In genomic region chr20:32589256-32589655, GRCh38 we compare ENCODE assay signal across 18 cellular contexts. TPM values are rescaled to one million over a fixed set of nuclear protein-coding genes. Genes with fewer than 3 reads are reported as not detected.
DNase-seq lines count a peak whose midpoint lies in the region; ATAC-seq, FAIRE-seq and TF ChIP-seq lines count a peak whose summit lies in the region.
"Had no signal": no experiment of that assay in that cellular context is flagged by ENCODE, and none has a peak within 500 bp of the region (broad histone marks: within the 10 kb centered on the region; RNA-seq: fewer than 3 reads in every experiment).

No MANE protein-coding gene starts in this region.

- H3K9ac ChIP-seq in IMR-90 (ENCODE audit: low read depth, low read length), result no peak overlapping the region
- H3K9ac ChIP-seq in GM12878 (ENCODE audit: control insufficient read depth, insufficient read depth, low read length), result no peak overlapping the region

- in situ Hi-C loops in IMR-90 (cut with MboI; ENCODE audit: low sequenced_read_pairs) (no loop called here), GM12878 (cut with MboI) (no loop called here)

- H4K8ac ChIP-seq in IMR-90 (ENCODE audit: low read depth in 2 of 2, low read length in 2 of 2), result peak overlapping the region; percentile 32 to 33; a peak in 2 of 4 replicates

- CTCF ChIA-PET in IMR-90 (lab: Yijun Ruan, JAX) (no interaction called here), GM12878 (lab: Yijun Ruan, JAX) (no interaction called here)

- H3K4me3 Mint-ChIP-seq in neural crest cell, result peak overlapping the region; percentile 29
- H3K4me3 Mint-ChIP-seq: CD4-positive, alpha-beta memory T cell; stimulated activated naive B cell treated with anti-CD40 and anti-IgM and Interleukin-4, amounts not matched to agents 10 μg/mL and 1 μg/mL and 100 μg/mL, for 72 hours; T-cell had no signal

- FAIRE-seq in GM12878 (lab: Jason Lieb, UNC), result no peak
- FAIRE-seq: GM12892, H1 had no signal

- H3K9me3 Mint-ChIP-seq in neural crest cell, result no peaks in the 10 kb centered on the region
- H3K9me3 Mint-ChIP-seq: stimulated activated naive B cell treated with anti-CD40 and anti-IgM and Interleukin-4, amounts not matched to agents 10 μg/mL and 1 μg/mL and 100 μg/mL, for 72 hours; T-cell had no signal

- no peak for TF ChIP-seq RAD21 in IMR-90 (IDR thresholded peaks at IDR 0.05; ENCODE audit: low read length)
- TF ChIP-seq RAD21 in GM12878 (IDR thresholded peaks at IDR 0.05; ENCODE audit: insufficient read depth, low read depth, low read length), result no peak

- H2AK5ac ChIP-seq in IMR-90 (ENCODE audit: low read depth, low read length), result no peak overlapping the region; the same call in 1 of the 2 replicates

- no peaks in the 10 kb centered on the region for H3K36me3 Mint-ChIP-seq in neural crest cell (ENCODE audit: low read depth)
- H3K36me3 Mint-ChIP-seq: stimulated activated naive B cell treated with anti-CD40 and anti-IgM and Interleukin-4, amounts not matched to agents 10 μg/mL and 1 μg/mL and 100 μg/mL, for 72 hours; T-cell had no signal

- POLR2A ChIA-PET in IMR-90 (lab: Charles Lee; ENCODE audit: unreplicated experiment) (no interaction called here), GM12878 (lab: Charles Lee) (interaction anchor here (1.8 kb wide), 1 partner anchor 9 kb away, joined by 5 read pairs; no protein-coding TSS in a partner anchor)

- TF ChIP-seq CTCF in IMR-90 (conservative IDR thresholded peaks at IDR 0.05; ENCODE audit: low read depth, low read length) (no peak), GM12878 (IDR thresholded peaks at IDR 0.05 in 2 of 3, conservative IDR thresholded peaks at IDR 0.05 in 1 of 3; ENCODE audit: control insufficient read depth in 2 of 3, extremely low read depth in 1 of 3, insufficient read depth in 1 of 3, low read depth in 3 of 3, low read length in 3 of 3) (no peak), neural crest cell (conservative IDR thresholded peaks at IDR 0.05) (no peak)

- peaks cover 5% of the 10 kb centered on the region for H3K4me1 Mint-ChIP-seq in neural crest cell

- no peaks in the 10 kb centered on the region; the same call in 1 of the 2 replicates for H4K20me1 ChIP-seq in IMR-90 (ENCODE audit: insufficient read depth, low read length)
- H4K20me1 ChIP-seq in GM12878 (ENCODE audit: control insufficient read depth, insufficient read depth), result no peaks in the 10 kb centered on the region

- RAD21 ChIA-PET in GM12878 (lab: Charles Lee; ENCODE audit: unreplicated experiment), result interaction anchor here (1.2 kb wide), 1 partner anchor 63 kb away, joined by 4 read pairs; no protein-coding TSS in a partner anchor

- no peak overlapping the region for H3K56ac ChIP-seq in IMR-90 (ENCODE audit: extremely low read depth, insufficient read depth, low read length)

- intact Hi-C loops in IMR-90 (cut with micrococcal nuclease), result no loop called here
- intact Hi-C loops in GM12878 (cut with micrococcal nuclease; ENCODE audit: unreplicated experiment), result no loop called here
- intact Hi-C loops in left ventricle myocardium superior (cut with micrococcal nuclease), result no loop called here

- dilution Hi-C loops in IMR-90 (cut with HindIII; ENCODE audit: low sequenced_read_pairs, unreplicated experiment), result no loop called here

- TF ChIP-seq POLR2A in IMR-90 (IDR thresholded peaks at IDR 0.05; ENCODE audit: low read depth, low read length), result no peak
- no peak for TF ChIP-seq POLR2A in GM12878 (IDR thresholded peaks at IDR 0.05; ENCODE audit: low read depth, low read length)

- 57% methylated on average over 4 of the region's 5 CpGs; no CpG with 5 or more reads in 1 of the 2 experiments for WGBS in IMR-90 (ENCODE audit: extremely low coverage in 2 of 2, insufficient read length in 1 of 2), 2 experiments
- WGBS in GM12878 (ENCODE audit: insufficient coverage, insufficient replicate concordance, low lambda C conversion rate, missing lambda C conversion rate), result 53% methylated on average over 5 of the region's 5 CpGs

- H3K27me3 Mint-ChIP-seq in neural crest cell (ENCODE audit: low read depth), result peaks cover 30% of the 10 kb centered on the region
- H3K27me3 Mint-ChIP-seq: CD4-positive, alpha-beta memory T cell had no signal

- TF ChIP-seq EP300 in GM12878 (IDR thresholded peaks at IDR 0.05; ENCODE audit: borderline replicate concordance in 1 of 2, control insufficient read depth in 1 of 2, low read depth in 2 of 2, low read length in 2 of 2), result no peak

- peak overlapping the region; percentile 55; the same call in 1 of the 2 replicates for H2BK120ac ChIP-seq in IMR-90 (ENCODE audit: low read depth, low read length)

- no peak overlapping the region for H3K27ac ChIP-seq in IMR-90 (ENCODE audit: insufficient read depth, low read length)
- no peak overlapping the region for H3K27ac ChIP-seq in GM12878 (ENCODE audit: control insufficient read depth, insufficient read depth)
- H3K27ac ChIP-seq: left ventricle myocardium inferior, Peyer's patch, transverse colon had no signal

- SMC1A ChIA-PET in GM12878 (lab: Charles Lee; ENCODE audit: uncharacterized antibody, unreplicated experiment), result no interaction called here

- H3K4me1 ChIP-seq in IMR-90 (ENCODE audit: control insufficient read depth, insufficient read depth, low read length) (peaks cover 5% of the 10 kb centered on the region; the same call in 1 of the 2 replicates), GM12878 (ENCODE audit: control insufficient read depth, insufficient read depth, low read length) (peaks cover 18% of the 10 kb centered on the region)

- peaks cover 3% of the 10 kb centered on the region for H3K79me2 ChIP-seq in GM12878 (ENCODE audit: control insufficient read depth, insufficient read depth, low read length)

- H3K9me3 ChIP-seq in IMR-90 (ENCODE audit: control insufficient read depth, insufficient read depth, low read length), result no peaks in the 10 kb centered on the region
- H3K9me3 ChIP-seq in GM12878 (replicated peaks; ENCODE audit: control insufficient read depth, insufficient read depth, low read length), result no peaks in the 10 kb centered on the region
- H3K9me3 ChIP-seq: left ventricle myocardium inferior, Peyer's patch, transverse colon had no signal

- no peak overlapping the region for H3K27ac Mint-ChIP-seq in neural crest cell (ENCODE audit: unreplicated experiment)
- H3K27ac Mint-ChIP-seq: CD4-positive, alpha-beta memory T cell; stimulated activated naive B cell treated with anti-CD40 and anti-IgM and Interleukin-4, amounts not matched to agents 10 μg/mL and 1 μg/mL and 100 μg/mL, for 72 hours; T-cell had no signal

- no peak overlapping the region for H4K5ac ChIP-seq in IMR-90 (ENCODE audit: low read depth, low read length)

- no TSS peak for BruUV-seq in IMR-90 (replicated peaks; lab: Mats Ljungman, UMichigan)
- BruUV-seq in GM12878 (replicated peaks; lab: Mats Ljungman, UMichigan), result no TSS peak

- DNase-seq in Daoy (ENCODE audit: low read depth) (peak; percentile 60), IMR-90 (peak; percentile 36), GM12878 (ENCODE audit: low read depth, low spot score) (no peak), neural crest cell (ENCODE audit: low read depth, low spot score) (no peak), GF-D8 (lab: John Stamatoyannopoulos, UW) (no peak), left ventricle myocardium superior (no peak), SKM-1 treated with dmso at 0.1 percent for 144 hours (lab: John Stamatoyannopoulos, UW; ENCODE audit: unreplicated experiment) (no peak)
- DNase-seq: activated effector memory CD4-positive, alpha-beta T cell treated with anti-CD3 and anti-CD28 coated beads, Interleukin-2, amount 50 U/mL, for 16 hours; CD4-positive, alpha-beta memory T cell; foreskin melanocyte; left ventricle myocardium inferior; NCI-H1048; Peyer's patch; stimulated activated naive B cell treated with anti-CD40 and anti-IgM and Interleukin-4, amounts not matched to agents 10 μg/mL and 1 μg/mL and 100 μg/mL, for 72 hours; T-cell; transverse colon had no signal

- H2AFZ ChIP-seq in IMR-90 (replicated peaks; ENCODE audit: low read length, poor library complexity) (peak overlapping the region; percentile 79), GM12878 (ENCODE audit: control insufficient read depth, low read depth, low read length) (no peak overlapping the region)

- peak overlapping the region; percentile 43 for H4K91ac ChIP-seq in IMR-90 (ENCODE audit: insufficient read depth, low read depth, low read length)

- H3K4me2 ChIP-seq in IMR-90 (ENCODE audit: low read depth, low read length) (no peak overlapping the region), GM12878 (ENCODE audit: control insufficient read depth, insufficient read depth) (no peak overlapping the region)

- peak overlapping the region; percentile 57 for H2AK9ac ChIP-seq in IMR-90 (replicated peaks; ENCODE audit: low read depth, low read length, poor library complexity)

- peaks cover 10% of the 10 kb centered on the region; the same call in 1 of the 2 replicates for H3K9me1 ChIP-seq in IMR-90 (ENCODE audit: insufficient read depth, low read length)

- no peak overlapping the region for H3K4me3 ChIP-seq in IMR-90 (ENCODE audit: insufficient read depth, low read depth, low read length)
- no peak overlapping the region for H3K4me3 ChIP-seq in GM12878
- H3K4me3 ChIP-seq: left ventricle myocardium inferior, Peyer's patch, transverse colon had no signal

- peak overlapping the region; percentile 67 for H3K4ac ChIP-seq in IMR-90 (ENCODE audit: low read depth, low read length)

- ATAC-seq in IMR-90 (ENCODE audit: low read depth) (peak; percentile 27; the same call in 1 of the 2 replicates), GM12878 (no peak), left ventricle myocardium superior (no peak)
- ATAC-seq: stimulated activated naive B cell treated with anti-CD40 and anti-IgM and Interleukin-4, amounts not matched to agents 10 μg/mL and 1 μg/mL and 100 μg/mL, for 72 hours; T-cell had no signal

- H3K14ac ChIP-seq in IMR-90 (replicated peaks; ENCODE audit: low read depth, low read length), result peak overlapping the region; percentile 71; the same call in 1 of the 2 replicates

- H3K36me3 ChIP-seq in IMR-90 (ENCODE audit: control insufficient read depth, insufficient read depth, low read length) (no peaks in the 10 kb centered on the region), GM12878 (ENCODE audit: control insufficient read depth in 2 of 2, insufficient read depth in 2 of 2, low read length in 1 of 2) (no peaks in the 10 kb centered on the region)
- H3K36me3 ChIP-seq: left ventricle myocardium inferior, Peyer's patch, transverse colon had no signal

- no peak overlapping the region; the same call in 2 of the 3 replicates for H2BK15ac ChIP-seq in IMR-90 (ENCODE audit: low read depth, low read length)

- H3K79me1 ChIP-seq in IMR-90 (ENCODE audit: low read depth in 1 of 2, low read length in 2 of 2), result no peaks in the 10 kb centered on the region

- H2BK20ac ChIP-seq in IMR-90 (ENCODE audit: low read depth, low read length), result no peak overlapping the region

- H3K18ac ChIP-seq in IMR-90 (ENCODE audit: low read depth, low read length), result no peak overlapping the region

- no peak overlapping the region; the same call in 1 of the 2 replicates for H3K23ac ChIP-seq in IMR-90 (ENCODE audit: low read depth, low read length)

- H3K27me3 ChIP-seq in IMR-90 (ENCODE audit: control insufficient read depth, insufficient read depth, low read length) (peaks cover 28% of the 10 kb centered on the region), GM12878 (replicated peaks in 1 of 2; ENCODE audit: control insufficient read depth in 2 of 2, insufficient read depth in 2 of 2, low read length in 1 of 2) (peaks cover 0 to 2% of the 10 kb centered on the region in 2 experiments; a peak in 1 of 4 replicates)
- H3K27me3 ChIP-seq: Peyer's patch had no signal

- peak overlapping the region; percentile 10 for H2BK5ac ChIP-seq in IMR-90 (ENCODE audit: low read depth, low read length, poor library complexity, severe bottlenecking)

RNA-seq across cellular contexts. Expression of gene NOL4L, which starts 4.1 kb away (rescaled TPM):
- 11.3 and 11.8 TPM in 2 replicates for total RNA-seq in Daoy (2014; rRNA removed; shearing (Covaris generic))
- total RNA-seq in IMR-90 (2012; rRNA removed) (4.7 and 5.6 TPM in 2 replicates), GM12878 (2014; rRNA removed) (8.1 and 9.5 TPM in 2 replicates), GM12878 (2014; rRNA removed; fragmentation: Illumina TruSeq; extraction: Trizol) (6.2 and 6.5 TPM in 2 replicates), GM12878 (2021) (24.0 and 30.0 TPM in 2 replicates), neural crest cell (52.3 and 53.6 TPM in 2 replicates), left ventricle myocardium superior (5.2 TPM)
- polyA plus RNA-seq in IMR-90 (2012; rRNA removed) (13.3 and 16.6 TPM in 2 replicates), GM12878 (2011; rRNA removed) (5.9 and 8.0 TPM in 2 replicates), GM12878 (2014; fragmentation: Illumina TruSeq; extraction: Trizol) (4.0 and 7.9 TPM in 2 replicates), GM12878 (2014; fragmentation: Nextera tagmentation; extraction: Ambion mirVana) (1 to 10 TPM; 2.3 to 3.9 TPM), GM12878 (2014; rRNA removed) (9.5 and 10.8 TPM in 2 replicates), GM12878 (2016; fragmentation: Nextera tagmentation; extraction: Ambion mirVana) (1 to 10 TPM; 7.9 to 8.2 TPM)
- 11.4 and 18.6 TPM in 2 replicates for polyA plus RNA-seq in IMR-90 (2012; cell fraction: cytosol; rRNA removed)
- 34.9 and 65.6 TPM in 2 replicates for polyA plus RNA-seq in IMR-90 (2012; cell fraction: nucleus; rRNA removed; ENCODE audit: low replicate concordance)
- 72.6 and 77.1 TPM in 2 replicates for total RNA-seq in GM12878 (2013; cell fraction: nucleolus; rRNA removed)
- 3.1 TPM for polyA plus RNA-seq in GM12878 (2011; ENCODE audit: low read depth)
- polyA plus RNA-seq in GM12878 (2011; cell fraction: cytosol; rRNA removed), result 6.0 and 6.7 TPM in 2 replicates
- polyA plus RNA-seq in GM12878 (2011; cell fraction: nucleus; rRNA removed), result 36.6 and 37.1 TPM in 2 replicates
- 6.1 and 6.9 TPM in 2 replicates for polyA plus RNA-seq in GM12878 (2012)
- 6.5 and 10.4 TPM in 2 replicates for polyA minus RNA-seq in GM12878 (2011; rRNA and poly(A)+ RNA removed)
- 4.8 and 9.5 TPM in 2 replicates for polyA minus RNA-seq in GM12878 (2011; cell fraction: cytosol; rRNA and poly(A)+ RNA removed)
- 6.6 and 14.4 TPM in 2 replicates for polyA minus RNA-seq in GM12878 (2011; cell fraction: nucleus; rRNA and poly(A)+ RNA removed)

Comparison
In these comparisons a context has a peak if more than half of its experiments do, and no peak if none do; other contexts are left out.
1. DNase-seq: peak in Daoy (single experiment) and IMR-90 (single experiment); none in GM12878 (single experiment), neural crest cell (single experiment), GF-D8 (single experiment), left ventricle myocardium superior (single experiment) and SKM-1 treated with dmso at 0.1 percent for 144 hours (single experiment).